Comparison of ENCODE assay signal across 8 cellular contexts in the genomic region with DNA sequence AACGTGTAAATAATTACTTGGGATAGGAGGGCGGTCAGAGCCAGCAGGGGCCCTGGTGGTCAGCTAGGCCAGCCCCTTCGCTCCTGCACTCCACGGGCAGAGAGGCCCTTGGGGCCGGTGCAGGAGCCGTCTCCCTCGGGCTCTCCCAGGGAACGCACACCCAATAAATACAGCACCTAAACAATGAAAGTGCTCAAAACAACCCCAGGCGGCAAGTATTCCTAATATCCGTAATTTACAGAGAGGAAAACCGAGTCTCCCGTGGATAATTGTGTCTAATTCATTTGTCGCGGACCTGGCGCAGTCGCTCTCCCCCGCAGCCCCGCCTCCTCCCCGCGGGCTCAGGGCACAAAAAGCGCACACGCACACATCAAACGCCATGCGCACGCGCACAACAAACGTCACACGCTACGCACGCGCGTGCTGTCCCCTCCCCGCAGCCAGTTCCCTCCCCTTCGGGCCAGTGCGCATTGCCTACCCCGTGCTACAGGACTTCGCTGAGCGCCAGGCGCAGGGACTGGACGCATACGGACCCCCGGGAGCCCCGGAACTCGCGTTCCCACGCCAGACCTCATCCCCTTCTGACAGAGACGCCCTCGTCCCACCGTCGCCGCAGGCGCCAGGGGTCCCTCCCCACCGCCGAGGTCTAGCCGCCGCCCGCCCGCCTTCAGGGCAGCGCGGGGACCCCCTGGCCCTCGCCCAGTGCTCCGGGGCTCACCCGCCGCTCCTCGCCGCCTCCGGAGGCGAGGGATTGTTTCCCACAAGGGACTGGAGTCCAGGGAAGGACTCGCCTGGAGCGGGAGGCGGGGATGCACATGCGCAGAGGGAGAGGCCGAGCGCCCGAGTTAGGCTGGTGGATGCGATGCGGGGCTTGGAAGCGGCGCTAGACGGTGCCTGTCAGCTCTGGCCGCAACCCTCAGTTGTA. TPM values are rescaled to one million over a fixed set of nuclear protein-coding genes. Genes with fewer than 3 reads are reported as not detected.
DNase-seq lines count a peak whose midpoint lies in the region; ATAC-seq and TF ChIP-seq lines count a peak whose summit lies in the region.

Gene ZNF248, minus strand, starts transcription at position 324 of the 925 bp plus-strand sequence. CDS start 1,300 bp downstream, outside the sequence.

- TF ChIP-seq CTCF in upper lobe of left lung (IDR thresholded peaks at IDR 0.05) = peak in 2 of 6 experiments; percentile 9 to 16

- H3K9me3 Mint-ChIP-seq in activated naive CD8-positive, alpha-beta T cell treated with anti-CD3 and anti-CD28 coated beads, Interleukin-2, amount 10 ng/mL, durations not matched to agents 7 days and 5 days = peaks cover 2% of the 10 kb centered on the region

- no peaks in the 10 kb centered on the region for H3K27me3 ChIP-seq in upper lobe of left lung

- no peak for TF ChIP-seq EP300 in upper lobe of left lung (IDR thresholded peaks at IDR 0.05)

- TF ChIP-seq POLR2A in GM10847 (IDR thresholded peaks at IDR 0.05; ENCODE audit: extremely low read depth, insufficient read length) = peak; percentile 97
- TF ChIP-seq POLR2A in upper lobe of left lung (IDR thresholded peaks at IDR 0.05) = peak in 3 of 4 donors; percentile 95 to 99 (median 98)

- H3K9me3 ChIP-seq in upper lobe of left lung = peaks cover 0 to 3% (median 0%) of the 10 kb centered on the region in 4 donors

- 0% methylated on average over 16 to 44 of the region's 81 CpGs for WGBS in upper lobe of left lung, 2 donors

- H3K27ac ChIP-seq in upper lobe of left lung = peak within 1 kb of the TSS; percentile 90 to 100 (median 99)

- H3K36me3 Mint-ChIP-seq in activated naive CD8-positive, alpha-beta T cell treated with anti-CD3 and anti-CD28 coated beads, Interleukin-2, amount 10 ng/mL, durations not matched to agents 7 days and 5 days = peaks cover 16% of the 10 kb centered on the region

- peaks cover 18% of the 10 kb centered on the region for H3K4me1 Mint-ChIP-seq in activated naive CD8-positive, alpha-beta T cell treated with anti-CD3 and anti-CD28 coated beads, Interleukin-2, amount 10 ng/mL, durations not matched to agents 7 days and 5 days

- intact Hi-C loops in head of caudate nucleus (cut with DNase I) = loop anchor here (5.0 kb wide), 2 partner anchors 120 to 235 kb away; partner anchors contain the start of genes ZNF25 and ZNF37A
- intact Hi-C loops in posterior cingulate gyrus (cut with DNase I) = loop anchor here (1.0 to 2.0 kb wide), 3 partner anchors 119 to 237 kb away; partner anchors contain the start of genes ZNF25, ZNF33A and ZNF37A

- POLR2A ChIA-PET in activated naive CD8-positive, alpha-beta T cell treated with anti-CD3 and anti-CD28 coated beads, Interleukin-2, amount 10 ng/mL, durations not matched to agents 7 days and 5 days (lab: Charles Lee) = interaction anchor here (0.5 to 0.9 kb wide), 2 partner anchors 103 to 118 kb away, joined by 3 to 4 read pairs; no protein-coding TSS in a partner anchor

- peak within 1 kb of the TSS; percentile 55 to 86 (median 83) for H3K4me3 ChIP-seq in upper lobe of left lung

- H3K27me3 Mint-ChIP-seq in activated naive CD8-positive, alpha-beta T cell treated with anti-CD3 and anti-CD28 coated beads, Interleukin-2, amount 10 ng/mL, durations not matched to agents 7 days and 5 days = no peaks in the 10 kb centered on the region

- peak within 1 kb of the TSS; percentile 89 for H3K4me3 Mint-ChIP-seq in activated naive CD8-positive, alpha-beta T cell treated with anti-CD3 and anti-CD28 coated beads, Interleukin-2, amount 10 ng/mL, durations not matched to agents 7 days and 5 days

- peaks cover 17 to 32% (median 21%) of the 10 kb centered on the region in 4 donors for H3K4me1 ChIP-seq in upper lobe of left lung

- H3K36me3 ChIP-seq in upper lobe of left lung = peaks cover 0 to 4% (median 0%) of the 10 kb centered on the region in 4 donors

- H3K27ac Mint-ChIP-seq in activated naive CD8-positive, alpha-beta T cell treated with anti-CD3 and anti-CD28 coated beads, Interleukin-2, amount 10 ng/mL, durations not matched to agents 7 days and 5 days = peak within 1 kb of the TSS; percentile 86

- ATAC-seq in HG02642 (IDR thresholded peaks at IDR 0.05; ENCODE audit: poor library complexity, unreplicated experiment) = peak; percentile 96
- ATAC-seq in activated naive CD8-positive, alpha-beta T cell treated with anti-CD3 and anti-CD28 coated beads, Interleukin-2, amount 10 ng/mL, durations not matched to agents 7 days and 5 days (ENCODE audit: low read depth) = peak; percentile 99
- ATAC-seq in upper lobe of left lung (ENCODE audit: low FRiP score in 2 of 2) = peak; percentile 99 to 100

- peak; percentile 74 for DNase-seq in NCI-H1105 (lab: John Stamatoyannopoulos, UW)
- DNase-seq in SKM-1 (lab: John Stamatoyannopoulos, UW; ENCODE audit: unreplicated experiment) = peak; percentile 43
- peak; percentile 94 for DNase-seq in activated naive CD8-positive, alpha-beta T cell treated with anti-CD3 and anti-CD28 coated beads, Interleukin-2, amount 10 ng/mL, durations not matched to agents 7 days and 5 days
- DNase-seq in head of caudate nucleus = peak; percentile 92 to 98 (median 96)
- peak; percentile 91 to 99 (median 95) for DNase-seq in posterior cingulate gyrus
- peak; percentile 96 to 97 for DNase-seq in upper lobe of left lung

RNA-seq across cellular contexts. Expression of gene ZNF248, which starts in this region (rescaled TPM):
- total RNA-seq in activated naive CD8-positive, alpha-beta T cell treated with anti-CD3 and anti-CD28 coated beads, Interleukin-2, amount 10 ng/mL, durations not matched to agents 7 days and 5 days = 10 to 100 TPM; 12.1 to 12.5 TPM
- total RNA-seq in upper lobe of left lung = 10 to 100 TPM in 4 of 6 donors, 1 to 10 TPM in 2; 8.5 to 38.8 (median 11.0) TPM

Comparison
In these comparisons a context has a peak if more than half of its experiments do, and no peak if none do; other contexts are left out.
1. Peak in every context shown above with its lines: DNase-seq, ATAC-seq, H3K4me3 ChIP-seq and H3K27ac ChIP-seq.
2. DNase-seq: peak in every context shown above with its lines; median percentile 96 in upper lobe of left lung; 96 in head of caudate nucleus; 95 in posterior cingulate gyrus; 94 in activated naive CD8-positive, alpha-beta T cell treated with anti-CD3 and anti-CD28 coated beads, Interleukin-2, amount 10 ng/mL, durations not matched to agents 7 days and 5 days; 74 in NCI-H1105; 43 in SKM-1.